Comparison of ENCODE assay signal across 8 cellular contexts in genomic region chr6:31659649-31660223, GRCh38. TPM values are rescaled to one million over a fixed set of nuclear protein-coding genes. Genes with fewer than 3 reads are reported as not detected.
DNase-seq lines count a peak whose midpoint lies in the region; ATAC-seq and TF ChIP-seq lines count a peak whose summit lies in the region.

No MANE protein-coding gene starts in this region.

- intact Hi-C loops in ascending aorta (cut with DNase I) = loop anchor here (5.0 to 10.0 kb wide), 3 partner anchors 515 to 1655 kb away; partner anchors contain the start of genes AGPAT1, RNF5, TAPBP and ZBTB22
- intact Hi-C loops in stomach (cut with DNase I; ENCODE audit: low total_unique reads) = no loop called here

- no peak for TF ChIP-seq EP300 in stomach (IDR thresholded peaks at IDR 0.05)

- H3K9me3 Mint-ChIP-seq in immature natural killer cell = no peaks in the 10 kb centered on the region

- no peak for TF ChIP-seq POLR2A in stomach (IDR thresholded peaks at IDR 0.05)

- peak overlapping the region; percentile 87 to 91 (median 90) for H3K4me3 Mint-ChIP-seq in immature natural killer cell

- H3K27me3 ChIP-seq in ascending aorta = no peaks in the 10 kb centered on the region
- no peaks in the 10 kb centered on the region for H3K27me3 ChIP-seq in stomach

- H3K27ac Mint-ChIP-seq in immature natural killer cell = peak overlapping the region; percentile 83 to 93 (median 88)

- TF ChIP-seq CTCF in C4-2B (conservative IDR thresholded peaks at IDR 0.05) = no peak
- no peak for TF ChIP-seq CTCF in ascending aorta (IDR thresholded peaks at IDR 0.05)
- TF ChIP-seq CTCF in stomach (IDR thresholded peaks at IDR 0.05) = no peak

- H3K36me3 ChIP-seq in ascending aorta (peaks cover 7 to 24% of the 10 kb centered on the region in 2 donors), stomach (peaks cover 14 to 52% (median 48%) of the 10 kb centered on the region in 4 donors)

- WGBS in stomach, 5 donors = 8 to 37% (median 16%) methylated on average over 10 of the region's 10 CpGs

- H3K4me1 Mint-ChIP-seq in immature natural killer cell = peaks cover 76 to 83% of the 10 kb centered on the region in 2 donors

- peaks cover 18 to 45% of the 10 kb centered on the region in 2 donors for H3K4me1 ChIP-seq in ascending aorta
- peaks cover 40 to 85% (median 76%) of the 10 kb centered on the region in 4 donors for H3K4me1 ChIP-seq in stomach

- H3K27me3 Mint-ChIP-seq in immature natural killer cell (ENCODE audit: low read depth in 3 of 3) = peaks cover 2 to 8% (median 5%) of the 10 kb centered on the region in 3 donors

- H3K27ac ChIP-seq in C4-2B (peak overlapping the region; percentile 88), ascending aorta (peak overlapping the region; percentile 84 to 88), stomach (peak overlapping the region; percentile 78 to 93 (median 91))

- DNase-seq in KBM-7 (peak; percentile 36), ascending aorta (ENCODE audit: low spot score in 2 of 2) (no peak), immature natural killer cell (peak in 1 of 3 donors; percentile 17), stomach (no peak)
- DNase-seq in stimulated activated CD8-positive, alpha-beta memory T cell treated with anti-CD3 and anti-CD28 coated beads, Interleukin-4, amount 100 ng/mL, for 48 hours = no peak
- DNase-seq in activated CD8-positive, alpha-beta memory T cell treated with anti-CD3 and anti-CD28 coated beads, Interleukin-2, amount 50 U/mL, for 48 hours = no peak

- peak overlapping the region; percentile 77 to 79 for H3K4me3 ChIP-seq in ascending aorta
- peak overlapping the region; percentile 69 to 87 (median 80) for H3K4me3 ChIP-seq in stomach

- H3K9me3 ChIP-seq in ascending aorta (no peaks in the 10 kb centered on the region), stomach (no peaks in the 10 kb centered on the region)

- no peak for ATAC-seq in GM21786 (IDR thresholded peaks at IDR 0.05; ENCODE audit: unreplicated experiment)

- peaks cover 6 to 17% (median 7%) of the 10 kb centered on the region in 3 donors for H3K36me3 Mint-ChIP-seq in immature natural killer cell

- in situ Hi-C loops in KBM-7 (cut with MboI; ENCODE audit: low pct_unique_long_range_greater_than_20kb, low sequenced_read_pairs) = no loop called here

RNA-seq across cellular contexts. Expression of gene C6orf47, which starts 0.8 kb away (rescaled TPM):
- 20.9 TPM for total RNA-seq in ascending aorta
- polyA plus RNA-seq in immature natural killer cell = 10 to 100 TPM; 23.6 to 41.6 (median 26.3) TPM
- 10 to 100 TPM; 12.8 to 44.9 (median 32.0) TPM for total RNA-seq in stomach
- polyA plus RNA-seq in stomach = 10 to 100 TPM; 10.5 to 16.0 (median 13.0) TPM

RNA-seq across cellular contexts. Expression of gene APOM, which starts 4.0 kb away (rescaled TPM):
- total RNA-seq in ascending aorta (not detected), stomach (1 to 10 TPM in 2 of 5 donors, not detected in 3; 1.3 to 1.9 TPM)
- polyA plus RNA-seq in immature natural killer cell (1 to 10 TPM; 1.8 to 5.7 (median 3.9) TPM), stomach (10 to 100 TPM in 1 of 3 donors, 1 to 10 TPM in 2; 6.4 to 14.2 (median 6.5) TPM)

RNA-seq across cellular contexts. Expression of gene GPANK1, which starts 5.1 kb away (rescaled TPM):
- 9.8 TPM for total RNA-seq in ascending aorta
- polyA plus RNA-seq in immature natural killer cell = 10 to 100 TPM; 17.2 to 29.3 (median 22.9) TPM
- total RNA-seq in stomach = 10 to 100 TPM in 4 of 5 donors, 1 to 10 TPM in 1; 5.8 to 36.8 (median 10.6) TPM
- 10 to 100 TPM; 13.0 to 17.9 (median 13.4) TPM for polyA plus RNA-seq in stomach

RNA-seq across cellular contexts. Expression of gene CSNK2B, which starts 6.1 kb away (rescaled TPM):
- total RNA-seq in ascending aorta = 148 TPM
- polyA plus RNA-seq in immature natural killer cell = 100 to 1,000 TPM; 253 to 291 (median 289) TPM
- total RNA-seq in stomach = 100 to 1,000 TPM in 3 of 5 donors, 10 to 100 TPM in 2; 11.3 to 375 (median 142) TPM
- 100 to 1,000 TPM; 152 to 233 (median 181) TPM for polyA plus RNA-seq in stomach

RNA-seq across cellular contexts. Expression of gene BAG6, which starts 7.3 kb away (rescaled TPM):
- 255 TPM for total RNA-seq in ascending aorta
- 10 to 100 TPM in 2 of 3 donors, 1 to 10 TPM in 1; 8.5 to 22.7 (median 16.2) TPM for polyA plus RNA-seq in immature natural killer cell
- 100 to 1,000 TPM; 111 to 169 (median 141) TPM for total RNA-seq in stomach
- 100 to 1,000 TPM; 157 to 287 (median 180) TPM for polyA plus RNA-seq in stomach
